1 cellular context compared by ENCODE assay signal in genomic region chr1:175168782-175169181, GRCh38.
TF ChIP-seq lines count a peak whose summit lies in the region.

No MANE protein-coding gene starts in this region.

TF ChIP-seq in HepG2, 621 proteins besides CTCF, POLR2A, EP300 and RAD21:
- TF ChIP-seq ZNF3 (CRISPR knock-in tag; IDR thresholded peaks at IDR 0.05) (no peak), HIVEP1 (CRISPR knock-in tag; IDR thresholded peaks at IDR 0.05) (no peak), ZNF709 (CRISPR knock-in tag; IDR thresholded peaks at IDR 0.05) (no peak), ZNF687 (CRISPR knock-in tag; IDR thresholded peaks at IDR 0.05) (no peak), THRA (CRISPR knock-in tag; IDR thresholded peaks at IDR 0.05; ENCODE audit: borderline replicate concordance) (no peak), ZSCAN25 (CRISPR knock-in tag; IDR thresholded peaks at IDR 0.05) (no peak), ZNF850 (CRISPR knock-in tag; conservative IDR thresholded peaks at IDR 0.05) (no peak), ZNF432 (CRISPR knock-in tag; IDR thresholded peaks at IDR 0.05; ENCODE audit: borderline replicate concordance) (no peak), PRPF4 (IDR thresholded peaks at IDR 0.05; ENCODE audit: low read depth, low read length, poor library complexity, severe bottlenecking) (no peak), REXO4 (CRISPR knock-in tag; IDR thresholded peaks at IDR 0.05; ENCODE audit: borderline replicate concordance) (no peak), ZNF205 (CRISPR knock-in tag; IDR thresholded peaks at IDR 0.05) (no peak), RFXAP (CRISPR knock-in tag; IDR thresholded peaks at IDR 0.05; ENCODE audit: borderline replicate concordance) (no peak), GATA4 (IDR thresholded peaks at IDR 0.05; ENCODE audit: borderline replicate concordance, low read depth) (no peak)
- TF ChIP-seq, protein P1, sequence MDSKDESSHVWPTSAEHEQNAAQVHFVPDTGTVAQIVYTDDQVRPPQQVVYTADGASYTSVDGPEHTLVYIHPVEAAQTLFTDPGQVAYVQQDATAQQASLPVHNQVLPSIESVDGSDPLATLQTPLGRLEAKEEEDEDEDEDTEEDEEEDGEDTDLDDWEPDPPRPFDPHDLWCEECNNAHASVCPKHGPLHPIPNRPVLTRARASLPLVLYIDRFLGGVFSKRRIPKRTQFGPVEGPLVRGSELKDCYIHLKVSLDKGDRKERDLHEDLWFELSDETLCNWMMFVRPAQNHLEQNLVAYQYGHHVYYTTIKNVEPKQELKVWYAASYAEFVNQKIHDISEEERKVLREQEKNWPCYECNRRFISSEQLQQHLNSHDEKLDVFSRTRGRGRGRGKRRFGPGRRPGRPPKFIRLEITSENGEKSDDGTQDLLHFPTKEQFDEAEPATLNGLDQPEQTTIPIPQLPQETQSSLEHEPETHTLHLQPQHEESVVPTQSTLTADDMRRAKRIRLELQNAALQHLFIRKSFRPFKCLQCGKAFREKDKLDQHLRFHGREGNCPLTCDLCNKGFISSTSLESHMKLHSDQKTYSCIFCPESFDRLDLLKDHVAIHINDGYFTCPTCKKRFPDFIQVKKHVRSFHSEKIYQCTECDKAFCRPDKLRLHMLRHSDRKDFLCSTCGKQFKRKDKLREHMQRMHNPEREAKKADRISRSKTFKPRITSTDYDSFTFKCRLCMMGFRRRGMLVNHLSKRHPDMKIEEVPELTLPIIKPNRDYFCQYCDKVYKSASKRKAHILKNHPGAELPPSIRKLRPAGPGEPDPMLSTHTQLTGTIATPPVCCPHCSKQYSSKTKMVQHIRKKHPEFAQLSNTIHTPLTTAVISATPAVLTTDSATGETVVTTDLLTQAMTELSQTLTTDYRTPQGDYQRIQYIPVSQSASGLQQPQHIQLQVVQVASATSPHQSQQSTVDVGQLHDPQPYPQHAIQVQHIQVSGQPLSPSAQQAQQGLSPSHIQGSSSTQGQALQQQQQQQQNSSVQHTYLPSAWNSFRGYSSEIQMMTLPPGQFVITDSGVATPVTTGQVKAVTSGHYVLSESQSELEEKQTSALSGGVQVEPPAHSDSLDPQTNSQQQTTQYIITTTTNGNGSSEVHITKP (CRISPR knock-in tag; IDR thresholded peaks at IDR 0.05; ENCODE audit: low read depth) = no peak
- TF ChIP-seq, protein P2, sequence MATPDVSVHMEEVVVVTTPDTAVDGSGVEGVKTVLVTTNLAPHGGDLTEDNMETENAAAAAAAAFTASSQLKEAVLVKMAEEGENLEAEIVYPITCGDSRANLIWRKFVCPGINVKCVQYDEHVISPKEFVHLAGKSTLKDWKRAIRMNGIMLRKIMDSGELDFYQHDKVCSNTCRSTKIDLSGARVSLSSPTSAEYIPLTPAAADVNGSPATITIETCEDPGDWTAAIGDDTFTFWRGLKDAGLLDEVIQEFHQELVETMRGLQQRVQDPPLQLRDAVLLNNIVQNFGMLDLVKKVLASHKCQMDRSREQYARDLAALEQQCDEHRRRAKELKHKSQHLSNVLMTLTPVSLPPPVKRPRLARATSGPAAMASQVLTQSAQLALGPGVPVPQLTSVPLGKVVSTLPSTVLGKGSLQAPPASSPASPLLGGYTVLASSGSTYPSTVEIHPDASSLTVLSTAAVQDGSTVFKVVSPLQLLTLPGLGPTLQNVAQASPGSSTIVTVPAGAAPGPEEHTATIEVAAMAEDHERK (CRISPR knock-in tag; IDR thresholded peaks at IDR 0.05; ENCODE audit: low read depth) = no peak
